Comparison of ENCODE assay signal across 12 cellular contexts in the genomic region with DNA sequence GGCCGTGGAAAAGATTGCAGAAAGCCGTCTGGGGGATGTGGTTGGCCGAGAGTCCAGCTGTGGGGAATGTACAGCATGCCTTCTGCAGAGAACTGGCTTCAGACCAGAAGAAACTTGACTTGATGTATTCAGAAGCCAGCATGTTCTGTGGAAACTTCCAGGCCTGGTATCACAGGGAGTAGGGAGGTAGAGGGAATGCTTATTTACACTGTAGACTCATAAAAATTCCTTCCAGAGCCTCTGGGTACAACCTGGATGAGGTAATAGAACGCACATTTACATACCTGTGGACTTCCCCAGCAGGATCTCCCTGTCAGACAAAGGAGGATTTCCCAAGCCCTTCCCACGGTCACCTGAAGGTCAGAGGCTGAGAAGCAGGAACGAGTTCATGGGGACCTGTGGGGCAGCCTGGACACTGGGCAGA. TPM values are rescaled to one million over a fixed set of nuclear protein-coding genes. Genes with fewer than 3 reads are reported as not detected.
DNase-seq lines count a peak whose midpoint lies in the region; ATAC-seq and TF ChIP-seq lines count a peak whose summit lies in the region.
"Had no signal": no experiment of that assay in that cellular context is flagged by ENCODE, and none has a peak within 500 bp of the region (broad histone marks: within the 10 kb centered on the region; RNA-seq: fewer than 3 reads in every experiment).

No MANE protein-coding gene starts in this region.

- TF ChIP-seq CTCF in Caco-2 (IDR thresholded peaks at IDR 0.05; ENCODE audit: insufficient read depth in 1 of 2, low read depth in 1 of 2, low read length in 1 of 2, severe bottlenecking in 1 of 2, unreplicated experiment in 1 of 2): no peak
- no peak for TF ChIP-seq CTCF in fibroblast of pulmonary artery (IDR thresholded peaks at IDR 0.05; ENCODE audit: low read length, missing control alignments)
- no peak for TF ChIP-seq CTCF in neutrophil (IDR thresholded peaks at IDR 0.05)
- TF ChIP-seq CTCF in WERI-Rb-1 (IDR thresholded peaks at IDR 0.05; ENCODE audit: low read depth, low read length): no peak

- ATAC-seq in GM18517 (IDR thresholded peaks at IDR 0.05; ENCODE audit: unreplicated experiment): no peak
- ATAC-seq: HepG2 had no signal

- H3K36me3 ChIP-seq in Caco-2 (ENCODE audit: control insufficient read depth, insufficient read depth, low read length) (no peaks in the 10 kb centered on the region), neutrophil (no peaks in the 10 kb centered on the region), WERI-Rb-1 (no peaks in the 10 kb centered on the region)

- CTCF ChIA-PET in Caco-2 (lab: Charles Lee): no interaction called here

- DNase-seq in Caco-2 (peak; percentile 70 to 78), SW480 (ENCODE audit: low spot score) (peak; percentile 74), fibroblast of pulmonary artery (ENCODE audit: low read depth) (peak; percentile 65), caudate nucleus (lab: John Stamatoyannopoulos, UW) (no peak), WERI-Rb-1 (no peak)
- DNase-seq in effector CD8-positive, alpha-beta T cell (lab: John Stamatoyannopoulos, UW): no peak
- DNase-seq: activated naive CD8-positive, alpha-beta T cell treated with anti-CD3 and anti-CD28 coated beads, Interleukin-2, amount 10 ng/mL, durations not matched to agents 7 days and 5 days; NCI-H1694 treated with DMSO at 0.1 percent for 48 hours; T-helper 2 cell had no signal

- intact Hi-C loops in Caco-2 (cut with micrococcal nuclease; ENCODE audit: unreplicated experiment): no loop called here

- no peak overlapping the region for H3K4me3 Mint-ChIP-seq in Caco-2 (ENCODE audit: unreplicated experiment)
- H3K4me3 Mint-ChIP-seq: activated naive CD8-positive, alpha-beta T cell treated with anti-CD3 and anti-CD28 coated beads, Interleukin-2, amount 10 ng/mL, durations not matched to agents 7 days and 5 days had no signal

- H3K27ac ChIP-seq in neutrophil: peak overlapping the region; percentile 34
- H3K27ac ChIP-seq in caudate nucleus (ENCODE audit: low read depth, low read length): no peak overlapping the region
- no peak overlapping the region for H3K27ac ChIP-seq in WERI-Rb-1

- no peak overlapping the region for H3K4me3 ChIP-seq in Caco-2 (ENCODE audit: low read depth, low read length)
- H3K4me3 ChIP-seq in fibroblast of pulmonary artery (replicated peaks; ENCODE audit: low read depth, low read length): no peak overlapping the region
- no peak overlapping the region for H3K4me3 ChIP-seq in neutrophil (ENCODE audit: low read depth in 1 of 2, low read length in 1 of 2)
- no peak overlapping the region for H3K4me3 ChIP-seq in WERI-Rb-1 (ENCODE audit: low read depth, low read length)

- H3K9me3 Mint-ChIP-seq in Caco-2 (ENCODE audit: unreplicated experiment): peaks cover 10% of the 10 kb centered on the region

- H3K27me3 ChIP-seq in Caco-2 (replicated peaks; ENCODE audit: control insufficient read depth, insufficient read depth, low read length) (no peaks in the 10 kb centered on the region), neutrophil (no peaks in the 10 kb centered on the region), WERI-Rb-1 (ENCODE audit: insufficient read depth, low read depth, severe bottlenecking) (no peaks in the 10 kb centered on the region)

- H3K4me1 Mint-ChIP-seq in Caco-2 (ENCODE audit: low read depth, unreplicated experiment): peaks cover 7% of the 10 kb centered on the region
- H3K4me1 Mint-ChIP-seq: activated naive CD8-positive, alpha-beta T cell treated with anti-CD3 and anti-CD28 coated beads, Interleukin-2, amount 10 ng/mL, durations not matched to agents 7 days and 5 days had no signal

- H3K27me3 Mint-ChIP-seq in Caco-2 (ENCODE audit: insufficient read depth, unreplicated experiment): no peaks in the 10 kb centered on the region
- H3K27me3 Mint-ChIP-seq: activated naive CD8-positive, alpha-beta T cell treated with anti-CD3 and anti-CD28 coated beads, Interleukin-2, amount 10 ng/mL, durations not matched to agents 7 days and 5 days had no signal

- H3K4me1 ChIP-seq in Caco-2: peaks cover 6% of the 10 kb centered on the region; the same call in 1 of the 2 replicates
- peaks cover 28 to 32% of the 10 kb centered on the region in 2 experiments for H3K4me1 ChIP-seq in neutrophil (ENCODE audit: control insufficient read depth in 1 of 2, insufficient read depth in 1 of 2, low read depth in 1 of 2, low read length in 1 of 2)

- no TSS peak for BruUV-seq in Caco-2 (replicated peaks; lab: Mats Ljungman, UMichigan)

- peak overlapping the region; percentile 84 for H3K27ac Mint-ChIP-seq in Caco-2 (ENCODE audit: unreplicated experiment)
- H3K27ac Mint-ChIP-seq: activated naive CD8-positive, alpha-beta T cell treated with anti-CD3 and anti-CD28 coated beads, Interleukin-2, amount 10 ng/mL, durations not matched to agents 7 days and 5 days had no signal

- POLR2A ChIA-PET in Caco-2 (lab: Charles Lee): no interaction called here

- no peaks in the 10 kb centered on the region for H3K36me3 Mint-ChIP-seq in Caco-2 (ENCODE audit: insufficient read depth, unreplicated experiment)
- H3K36me3 Mint-ChIP-seq: activated naive CD8-positive, alpha-beta T cell treated with anti-CD3 and anti-CD28 coated beads, Interleukin-2, amount 10 ng/mL, durations not matched to agents 7 days and 5 days had no signal

- no peaks in the 10 kb centered on the region for H3K9me3 ChIP-seq in Caco-2
- H3K9me3 ChIP-seq in neutrophil: peaks cover 7% of the 10 kb centered on the region
- H3K9me3 ChIP-seq in WERI-Rb-1 (ENCODE audit: severe bottlenecking): peaks cover 7% of the 10 kb centered on the region

RNA-seq across cellular contexts. Expression of gene GAS7, which starts 11.8 kb away (rescaled TPM):
- total RNA-seq in Caco-2 (2022): 0.23 and 0.34 TPM in 2 replicates

Comparison
In these comparisons a context has a peak if more than half of its experiments do, and no peak if none do; other contexts are left out.
1. DNase-seq: peak in Caco-2 (2 of 2), SW480 (single experiment) and fibroblast of pulmonary artery (single experiment); none in caudate nucleus (0 of 61), WERI-Rb-1 (single experiment) and effector CD8-positive, alpha-beta T cell (single experiment).